ENCODE assay signal across 15 cellular contexts in genomic region chr3:42647821-42648459, GRCh38.
DNase-seq lines count a peak whose midpoint lies in the region; ATAC-seq lines count a peak whose summit lies in the region.
"Had no signal": no experiment of that assay in that cellular context is flagged by ENCODE, and none has a peak within 500 bp of the region (broad histone marks: within the 10 kb centered on the region; RNA-seq: fewer than 3 reads in every experiment).

No MANE protein-coding gene starts in this region.

- H3K9me3 Mint-ChIP-seq in stimulated activated naive CD8-positive, alpha-beta T cell treated with anti-CD3 and anti-CD28 coated beads, Interleukin-15, Interleukin-2, amounts not matched to agents 100 ng/mL and 50 ng/mL, for 24 hours, result no peaks in the 10 kb centered on the region
- no peaks in the 10 kb centered on the region for H3K9me3 Mint-ChIP-seq in stimulated activated naive CD8-positive, alpha-beta T cell treated with anti-CD3 and anti-CD28 coated beads, Interleukin-15, amount 100 ng/mL, for 72 hours
- no peaks in the 10 kb centered on the region for H3K9me3 Mint-ChIP-seq in stimulated activated memory B cell treated with anti-CD40 and anti-IgM and Interleukin-4, amounts not matched to agents 10 μg/mL and 1 μg/mL and 100 μg/mL, for 72 hours
- H3K9me3 Mint-ChIP-seq: T-helper 2 cell treated with Interferon-gamma antibody and Interleukin-4, amounts not matched to agents 5 μg/mL and 100 μg/mL, for 36 hours had no signal

- H3K27me3 Mint-ChIP-seq in stimulated activated naive CD8-positive, alpha-beta T cell treated with anti-CD3 and anti-CD28 coated beads, Interleukin-15, Interleukin-2, amounts not matched to agents 100 ng/mL and 50 ng/mL, for 24 hours, result no peaks in the 10 kb centered on the region
- peaks cover 4% of the 10 kb centered on the region for H3K27me3 Mint-ChIP-seq in stimulated activated naive CD8-positive, alpha-beta T cell treated with anti-CD3 and anti-CD28 coated beads, Interleukin-15, amount 100 ng/mL, for 72 hours
- H3K27me3 Mint-ChIP-seq in stimulated activated memory B cell treated with anti-CD40 and anti-IgM and Interleukin-4, amounts not matched to agents 10 μg/mL and 1 μg/mL and 100 μg/mL, for 72 hours, result peaks cover 8% of the 10 kb centered on the region

- H3K27me3 ChIP-seq in layer of hippocampus (ENCODE audit: control insufficient read depth, insufficient read depth, low read length), result no peaks in the 10 kb centered on the region
- H3K27me3 ChIP-seq: upper lobe of right lung had no signal

- peaks cover 19% of the 10 kb centered on the region for H3K4me1 Mint-ChIP-seq in stimulated activated naive CD8-positive, alpha-beta T cell treated with anti-CD3 and anti-CD28 coated beads, Interleukin-15, Interleukin-2, amounts not matched to agents 100 ng/mL and 50 ng/mL, for 24 hours (ENCODE audit: low read depth)
- peaks cover 30% of the 10 kb centered on the region for H3K4me1 Mint-ChIP-seq in stimulated activated naive CD8-positive, alpha-beta T cell treated with anti-CD3 and anti-CD28 coated beads, Interleukin-15, amount 100 ng/mL, for 72 hours
- H3K4me1 Mint-ChIP-seq in stimulated activated memory B cell treated with anti-CD40 and anti-IgM and Interleukin-4, amounts not matched to agents 10 μg/mL and 1 μg/mL and 100 μg/mL, for 72 hours, result peaks cover 12% of the 10 kb centered on the region

- peaks cover 50% of the 10 kb centered on the region for H3K36me3 Mint-ChIP-seq in stimulated activated naive CD8-positive, alpha-beta T cell treated with anti-CD3 and anti-CD28 coated beads, Interleukin-15, Interleukin-2, amounts not matched to agents 100 ng/mL and 50 ng/mL, for 24 hours (ENCODE audit: low read depth)
- H3K36me3 Mint-ChIP-seq in stimulated activated memory B cell treated with anti-CD40 and anti-IgM and Interleukin-4, amounts not matched to agents 10 μg/mL and 1 μg/mL and 100 μg/mL, for 72 hours, result peaks cover 40% of the 10 kb centered on the region

- H3K4me3 Mint-ChIP-seq in stimulated activated naive CD8-positive, alpha-beta T cell treated with anti-CD3 and anti-CD28 coated beads, Interleukin-15, Interleukin-2, amounts not matched to agents 100 ng/mL and 50 ng/mL, for 24 hours, result no peak overlapping the region
- no peak overlapping the region for H3K4me3 Mint-ChIP-seq in stimulated activated naive CD8-positive, alpha-beta T cell treated with anti-CD3 and anti-CD28 coated beads, Interleukin-15, amount 100 ng/mL, for 72 hours
- H3K4me3 Mint-ChIP-seq in stimulated activated memory B cell treated with anti-CD40 and anti-IgM and Interleukin-4, amounts not matched to agents 10 μg/mL and 1 μg/mL and 100 μg/mL, for 72 hours, result no peak overlapping the region
- H3K4me3 Mint-ChIP-seq: T-helper 2 cell treated with Interferon-gamma antibody and Interleukin-4, amounts not matched to agents 5 μg/mL and 100 μg/mL, for 36 hours had no signal

- no peak for DNase-seq in stimulated activated naive CD8-positive, alpha-beta T cell treated with anti-CD3 and anti-CD28 coated beads, Interleukin-15, amount 100 ng/mL, for 72 hours
- DNase-seq in astrocyte of the hippocampus (ENCODE audit: low read depth, low spot score), result peak; percentile 35
- no peak for DNase-seq in OCI-M2 (lab: John Stamatoyannopoulos, UW; ENCODE audit: unreplicated experiment)
- no peak for DNase-seq in NCI-H345 (lab: John Stamatoyannopoulos, UW)
- DNase-seq: activated CD4-positive, alpha-beta T cell treated with anti-CD3 and anti-CD28 coated beads for 4 hours; aorta; left ventricle myocardium superior; Right ventricle myocardium superior; stimulated activated CD4-positive, alpha-beta T cell treated with anti-CD3 and anti-CD28 coated beads, Interleukin-4, amount 100 ng/mL, for 4 hours; upper lobe of right lung had no signal

- no peak for ATAC-seq in stimulated activated naive CD8-positive, alpha-beta T cell treated with anti-CD3 and anti-CD28 coated beads, Interleukin-15, amount 100 ng/mL, for 72 hours
- ATAC-seq in stimulated activated memory B cell treated with anti-CD40 and anti-IgM and Interleukin-4, amounts not matched to agents 10 μg/mL and 1 μg/mL and 100 μg/mL, for 72 hours, result no peak
- ATAC-seq in GM21526 (IDR thresholded peaks at IDR 0.05; ENCODE audit: low FRiP score, unreplicated experiment), result no peak
- ATAC-seq: left ventricle myocardium superior, upper lobe of right lung had no signal

- peak overlapping the region; percentile 13 for H3K27ac Mint-ChIP-seq in stimulated activated naive CD8-positive, alpha-beta T cell treated with anti-CD3 and anti-CD28 coated beads, Interleukin-15, Interleukin-2, amounts not matched to agents 100 ng/mL and 50 ng/mL, for 24 hours
- peak overlapping the region in 1 of 2 donors; percentile 67 for H3K27ac Mint-ChIP-seq in stimulated activated naive CD8-positive, alpha-beta T cell treated with anti-CD3 and anti-CD28 coated beads, Interleukin-15, amount 100 ng/mL, for 72 hours
- no peak overlapping the region for H3K27ac Mint-ChIP-seq in stimulated activated memory B cell treated with anti-CD40 and anti-IgM and Interleukin-4, amounts not matched to agents 10 μg/mL and 1 μg/mL and 100 μg/mL, for 72 hours
- H3K27ac Mint-ChIP-seq: T-helper 2 cell treated with Interferon-gamma antibody and Interleukin-4, amounts not matched to agents 5 μg/mL and 100 μg/mL, for 36 hours had no signal

- H3K27ac ChIP-seq in layer of hippocampus (ENCODE audit: low read depth, low read length), result peak overlapping the region; percentile 4
- H3K27ac ChIP-seq: upper lobe of right lung had no signal
